8 cellular contexts compared by ENCODE assay signal in genomic region chr22:46150615-46151423, GRCh38. TPM values are rescaled to one million over a fixed set of nuclear protein-coding genes. Genes with fewer than 3 reads are reported as not detected.
DNase-seq lines count a peak whose midpoint lies in the region; ATAC-seq and TF ChIP-seq lines count a peak whose summit lies in the region.

No MANE protein-coding gene starts in this region.

- H3K27ac ChIP-seq in VCaP = peak overlapping the region; percentile 80

- ATAC-seq in HG03196 (IDR thresholded peaks at IDR 0.05; ENCODE audit: unreplicated experiment) (peak; percentile 27), left colon (peak; percentile 14)

- DNase-seq in NCI-H748 (lab: John Stamatoyannopoulos, UW; ENCODE audit: unreplicated experiment) (peak; percentile 43), NCI-H748 treated with DMSO at 0.1 percent for 48 hours (lab: John Stamatoyannopoulos, UW) (no peak), cardiac fibroblast (ENCODE audit: low read depth in 2 of 2) (peak in 1 of 2 donors; percentile 13), left colon (peak in 1 of 2 donors; percentile 72), cortex of kidney (lab: John Stamatoyannopoulos, UW) (no peak)
- DNase-seq in stimulated activated CD4-positive, alpha-beta T cell treated with anti-CD3 and anti-CD28 coated beads, Interleukin-4, amount 100 ng/mL, for 4 hours = peak; percentile 46 to 54

- TF ChIP-seq CTCF in VCaP (conservative IDR thresholded peaks at IDR 0.05) (no peak), cardiac fibroblast (IDR thresholded peaks at IDR 0.05; ENCODE audit: low read depth, low read length) (no peak)

- intact Hi-C loops in left colon (cut with DNase I, micrococcal nuclease) = no loop called here

- H3K4me3 ChIP-seq in cardiac fibroblast (replicated peaks in 1 of 2; ENCODE audit: low read depth in 2 of 2, low read length in 2 of 2) = peak overlapping the region; percentile 90 to 92

RNA-seq across cellular contexts. Expression of gene PPARA, which starts 0.5 kb away (rescaled TPM):
- 10 to 100 TPM; 70.4 to 73.9 TPM for total RNA-seq in left colon

Comparison
In these comparisons a context has a peak if more than half of its experiments do, and no peak if none do; other contexts are left out.
1. DNase-seq: peak in NCI-H748 (single experiment) and stimulated activated CD4-positive, alpha-beta T cell treated with anti-CD3 and anti-CD28 coated beads, Interleukin-4, amount 100 ng/mL, for 4 hours (2 of 2); none in NCI-H748 treated with DMSO at 0.1 percent for 48 hours (single experiment) and cortex of kidney (single experiment).